Comparison of ENCODE assay signal across 18 cellular contexts in the genomic region with DNA sequence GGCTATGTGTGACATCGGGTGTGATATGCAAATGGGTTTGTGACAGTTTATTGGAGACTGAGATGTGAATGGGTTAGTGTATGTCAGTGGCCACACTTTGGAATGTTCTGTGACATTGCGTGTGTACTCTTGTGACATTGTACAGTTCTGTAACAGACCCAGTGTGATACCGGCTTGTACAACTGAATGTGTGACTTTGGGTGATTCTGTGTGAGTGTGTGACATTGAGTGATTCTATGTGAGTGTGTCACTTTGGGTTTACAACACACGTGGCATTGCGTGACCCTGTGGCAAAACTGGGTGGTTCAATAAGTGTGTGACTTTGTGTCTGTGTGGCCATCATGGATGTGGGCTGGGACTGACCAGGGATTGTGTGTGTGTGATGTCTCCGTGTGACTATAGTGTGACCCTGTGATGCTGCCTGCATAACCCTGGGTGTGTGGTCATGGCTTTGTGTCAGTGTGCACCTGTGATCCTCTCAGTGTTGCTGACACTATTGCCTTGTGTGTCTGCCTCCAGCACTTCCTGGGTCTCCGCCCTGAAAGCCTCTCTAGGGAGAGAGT. TPM values are rescaled to one million over a fixed set of nuclear protein-coding genes. Genes with fewer than 3 reads are reported as not detected.
DNase-seq lines count a peak whose midpoint lies in the region; ATAC-seq, FAIRE-seq and TF ChIP-seq lines count a peak whose summit lies in the region.
"Had no signal": no experiment of that assay in that cellular context is flagged by ENCODE, and none has a peak within 500 bp of the region (broad histone marks: within the 10 kb centered on the region; RNA-seq: fewer than 3 reads in every experiment).

No MANE protein-coding gene starts in this region.

- peak overlapping the region; percentile 78 to 92 (median 86) for H3K27ac Mint-ChIP-seq in naive B cell
- H3K27ac Mint-ChIP-seq: activated CD4-positive, alpha-beta T cell treated with anti-CD3 and anti-CD28 coated beads for 36 hours; T-helper 17 cell had no signal

- H2AFZ ChIP-seq in mammary epithelial cell (ENCODE audit: low read depth, low read length), result no peak overlapping the region

- TF ChIP-seq POLR2A in breast epithelium (IDR thresholded peaks at IDR 0.05), result no peak

- H3K4me2 ChIP-seq in mammary epithelial cell (ENCODE audit: insufficient read depth, low read depth, low read length), result no peak overlapping the region

- no peaks in the 10 kb centered on the region for H3K27me3 ChIP-seq in breast epithelium
- no peaks in the 10 kb centered on the region for H3K27me3 ChIP-seq in mammary epithelial cell (ENCODE audit: insufficient read depth, low read length)
- no peaks in the 10 kb centered on the region for H3K27me3 ChIP-seq in endocrine pancreas (ENCODE audit: control insufficient read depth, insufficient read depth, low read length)
- H3K27me3 ChIP-seq: colonic mucosa had no signal

- no peak overlapping the region for H3K4me3 ChIP-seq in breast epithelium
- H3K4me3 ChIP-seq in mammary epithelial cell (replicated peaks in 1 of 3; ENCODE audit: insufficient read depth in 1 of 3, low read depth in 2 of 3, low read length in 3 of 3), result no peak overlapping the region
- H3K4me3 ChIP-seq in endocrine pancreas (ENCODE audit: control insufficient read depth, insufficient read depth, low read length), result no peak overlapping the region
- H3K4me3 ChIP-seq: colonic mucosa had no signal

- DNase-seq in breast epithelium (ENCODE audit: low spot score in 2 of 2) (no peak), mammary epithelial cell (no peak), naive B cell (no peak), NCI-H1694 (lab: John Stamatoyannopoulos, UW) (no peak), dedifferentiated amniotic fluid mesenchymal stem cell (ENCODE audit: extremely low spot score) (no peak), D721Med (ENCODE audit: insufficient read length, low spot score) (no peak)
- DNase-seq: 8988T; activated CD4-positive, alpha-beta T cell treated with anti-CD3 and anti-CD28 coated beads for 36 hours; activated naive CD8-positive, alpha-beta T cell treated with anti-CD3 and anti-CD28 coated beads, Interleukin-2, amount 10 ng/mL, durations not matched to agents 7 days and 5 days; colonic mucosa; COR-L47; Kasumi-1; NCI-H2029 treated with DMSO at 0.1 percent for 48 hours; T-helper 17 cell had no signal

- H3K36me3 ChIP-seq in breast epithelium, result no peaks in the 10 kb centered on the region
- H3K36me3 ChIP-seq in mammary epithelial cell (ENCODE audit: insufficient read depth, low read length), result no peaks in the 10 kb centered on the region
- H3K36me3 ChIP-seq in endocrine pancreas (ENCODE audit: control insufficient read depth, insufficient read depth, low read length), result no peaks in the 10 kb centered on the region
- H3K36me3 ChIP-seq: colonic mucosa had no signal

- H3K9me3 Mint-ChIP-seq in naive B cell, result no peaks in the 10 kb centered on the region
- H3K9me3 Mint-ChIP-seq: activated naive CD8-positive, alpha-beta T cell treated with anti-CD3 and anti-CD28 coated beads, Interleukin-2, amount 10 ng/mL, durations not matched to agents 7 days and 5 days; stimulated activated naive CD8-positive, alpha-beta T cell treated with anti-CD3 and anti-CD28 coated beads, Interleukin-15, Interleukin-2, amounts not matched to agents 100 ng/mL and 50 ng/mL, for 24 hours had no signal

- H3K9me3 ChIP-seq in breast epithelium (no peaks in the 10 kb centered on the region), mammary epithelial cell (replicated peaks; ENCODE audit: insufficient read depth, low read length) (no peaks in the 10 kb centered on the region), endocrine pancreas (ENCODE audit: control insufficient read depth, low read length) (no peaks in the 10 kb centered on the region)
- H3K9me3 ChIP-seq: colonic mucosa had no signal

- CTCF ChIA-PET in mammary epithelial cell (lab: Charles Lee; ENCODE audit: low non-redundant PET), result no interaction called here

- no peak for TF ChIP-seq CTCF in breast epithelium (IDR thresholded peaks at IDR 0.05)
- TF ChIP-seq CTCF in mammary epithelial cell (conservative IDR thresholded peaks at IDR 0.05 in 1 of 2, IDR thresholded peaks at IDR 0.05 in 1 of 2; ENCODE audit: extremely low read depth in 1 of 2, insufficient read depth in 1 of 2, low read depth in 1 of 2, low read length in 2 of 2), result no peak
- no peak for TF ChIP-seq CTCF in D721Med (IDR thresholded peaks at IDR 0.05; ENCODE audit: insufficient read depth, missing control alignments)

- H3K4me1 Mint-ChIP-seq in naive B cell, result peaks cover 54 to 85% (median 76%) of the 10 kb centered on the region in 3 donors

- no peaks in the 10 kb centered on the region for H4K20me1 ChIP-seq in mammary epithelial cell (ENCODE audit: insufficient read depth, low read length)

- H3K4me1 ChIP-seq in breast epithelium, result peaks cover 7 to 8% of the 10 kb centered on the region in 2 donors
- H3K4me1 ChIP-seq in mammary epithelial cell (ENCODE audit: insufficient read depth, low read length), result peaks cover 8% of the 10 kb centered on the region
- peaks cover 3% of the 10 kb centered on the region for H3K4me1 ChIP-seq in endocrine pancreas (ENCODE audit: control insufficient read depth, insufficient read depth, low read length)

- 94% methylated on average over 7 of the region's 7 CpGs for WGBS in mammary epithelial cell (ENCODE audit: low coverage, missing lambda C conversion rate)

- H3K36me3 Mint-ChIP-seq in naive B cell, result peaks cover 6 to 34% of the 10 kb centered on the region in 2 donors
- H3K36me3 Mint-ChIP-seq: activated naive CD8-positive, alpha-beta T cell treated with anti-CD3 and anti-CD28 coated beads, Interleukin-2, amount 10 ng/mL, durations not matched to agents 7 days and 5 days had no signal

- no peak for FAIRE-seq in D721Med (lab: Jason Lieb, UNC)
- FAIRE-seq: H54 had no signal

- BruUV-seq in mammary epithelial cell (replicated peaks; lab: Mats Ljungman, UMichigan), result no TSS peak

- no peak for ATAC-seq in naive B cell (ENCODE audit: low read depth in 2 of 2)
- ATAC-seq: activated CD4-positive, alpha-beta T cell treated with anti-CD3 and anti-CD28 coated beads for 36 hours; T-helper 17 cell had no signal

- intact Hi-C loops in breast epithelium (cut with DNase I; ENCODE audit: low total_unique reads), result no loop called here
- intact Hi-C loops in mammary epithelial cell (cut with micrococcal nuclease), result no loop called here

- peak overlapping the region in 3 of 8 donors; percentile 6 to 75 (median 9) for H3K4me3 Mint-ChIP-seq in naive B cell
- H3K4me3 Mint-ChIP-seq: activated CD4-positive, alpha-beta T cell treated with anti-CD3 and anti-CD28 coated beads for 36 hours; activated naive CD8-positive, alpha-beta T cell treated with anti-CD3 and anti-CD28 coated beads, Interleukin-2, amount 10 ng/mL, durations not matched to agents 7 days and 5 days; stimulated activated naive CD8-positive, alpha-beta T cell treated with anti-CD3 and anti-CD28 coated beads, Interleukin-15, Interleukin-2, amounts not matched to agents 100 ng/mL and 50 ng/mL, for 24 hours had no signal

- dilution Hi-C loops in mammary epithelial cell (cut with HindIII; ENCODE audit: low sequenced_read_pairs), result no loop called here

- H3K27me3 Mint-ChIP-seq in naive B cell, result no peaks in the 10 kb centered on the region
- H3K27me3 Mint-ChIP-seq: activated CD4-positive, alpha-beta T cell treated with anti-CD3 and anti-CD28 coated beads for 36 hours; stimulated activated naive CD8-positive, alpha-beta T cell treated with anti-CD3 and anti-CD28 coated beads, Interleukin-15, Interleukin-2, amounts not matched to agents 100 ng/mL and 50 ng/mL, for 24 hours; T-helper 17 cell had no signal

- no peaks in the 10 kb centered on the region for H3K79me2 ChIP-seq in mammary epithelial cell (ENCODE audit: insufficient read depth, low read length)

- no peak overlapping the region for H3K9ac ChIP-seq in mammary epithelial cell (ENCODE audit: insufficient read depth, low read length)
- peak overlapping the region; percentile 44 for H3K9ac ChIP-seq in endocrine pancreas (ENCODE audit: control insufficient read depth, insufficient read depth, low read length)

- H3K27ac ChIP-seq in breast epithelium (peak overlapping the region; percentile 46 to 77), mammary epithelial cell (ENCODE audit: insufficient read depth, low read depth, low read length) (no peak overlapping the region), temporal lobe (ENCODE audit: low read depth, low read length) (peak overlapping the region; percentile 97)
- H3K27ac ChIP-seq: colonic mucosa had no signal

- in situ Hi-C loops in mammary epithelial cell (cut with MboI; ENCODE audit: low sequenced_read_pairs in 2 of 2), result no loop called here

RNA-seq across cellular contexts. Expression of a gene that starts 38.3 kb away (rescaled TPM):
- total RNA-seq in breast epithelium, result 10 to 100 TPM; 33.9 to 66.9 (median 38.3) TPM
- total RNA-seq in mammary epithelial cell, result 10 to 100 TPM; 13.8 to 47.3 TPM
- 16.6 TPM for polyA plus RNA-seq in mammary epithelial cell
- 5.8 TPM for polyA minus RNA-seq in mammary epithelial cell
- 100 to 1,000 TPM; 351 to 547 (median 399) TPM for polyA plus RNA-seq in naive B cell (ENCODE audit: low read depth in 6 of 6)
- total RNA-seq in temporal lobe, result 33.4 TPM
